ENCODE assay signal across 36 cellular contexts in the genomic region with DNA sequence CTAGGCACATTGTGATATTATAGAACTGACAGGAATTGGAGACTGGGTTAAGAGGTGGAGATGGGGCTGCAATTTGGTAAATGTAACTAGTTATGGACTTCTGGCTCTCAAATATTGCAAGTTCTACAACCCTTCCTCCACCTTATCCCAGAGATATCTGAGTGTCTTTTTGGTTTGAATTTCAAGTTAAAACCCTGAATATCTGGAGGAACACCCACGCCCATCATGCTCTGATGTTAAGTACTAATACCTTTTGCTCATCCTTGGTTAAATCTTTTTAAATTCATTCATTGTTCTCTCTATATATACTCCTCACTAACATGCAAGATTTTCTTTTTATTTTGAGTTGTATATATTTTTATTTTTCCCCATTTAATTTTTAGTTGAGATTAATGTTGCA. TPM values are rescaled to one million over a fixed set of nuclear protein-coding genes. Genes with fewer than 3 reads are reported as not detected.
"Had no signal": no experiment of that assay in that cellular context is flagged by ENCODE, and none has a peak within 500 bp of the region (broad histone marks: within the 10 kb centered on the region; RNA-seq: fewer than 3 reads in every experiment).

No MANE protein-coding gene starts in this region.

- H3K4me3 ChIP-seq: MG63 had no signal

- DNase-seq: Karpas-422, Kasumi-1, MG63, MM.1S, MV-4-11, NCI-H1048, NCI-H1092, NCI-H1092 treated with DMSO at 0.1 percent for 48 hours, NCI-H1105, NCI-H1105 treated with DMSO at 0.1 percent for 48 hours, NCI-H1417, NCI-H1417 treated with DMSO at 0.1 percent for 48 hours, NCI-H1436, NCI-H1436 treated with DMSO at 0.1 percent for 48 hours, NCI-H146, NCI-H1694, NCI-H1694 treated with DMSO at 0.1 percent for 48 hours, NCI-H187, NCI-H187 treated with DMSO at 0.1 percent for 48 hours, NCI-H1930, NCI-H2029, NCI-H2029 treated with DMSO at 0.1 percent for 48 hours, NCI-H2081, NCI-H2081 treated with DMSO at 0.1 percent for 48 hours, NCI-H2107, NCI-H2171, NCI-H2171 treated with DMSO at 0.1 percent for 48 hours, NCI-H2227 treated with DMSO at 0.1 percent for 48 hours, NCI-H226, NCI-H345, NCI-H446, NCI-H446 treated with DMSO at 0.1 percent for 48 hours, NCI-H510A, NCI-H510A treated with DMSO at 0.1 percent for 48 hours, NCI-H524 had no signal

- H3K27me3 ChIP-seq: MG63 had no signal

- H3K36me3 ChIP-seq: MG63 had no signal

RNA-seq across cellular contexts. Expression of a gene that starts 28.9 kb away (rescaled TPM):
- total RNA-seq: MCF 10A had no signal
